ENCODE assay signal across 8 cellular contexts in genomic region chr19:16367269-16367683, GRCh38. TPM values are rescaled to one million over a fixed set of nuclear protein-coding genes. Genes with fewer than 3 reads are reported as not detected.
A peak's percentile ranks its signal among the peaks of the same experiment; 100 is the strongest.
DNase-seq lines count a peak whose midpoint lies in the region; ATAC-seq and TF ChIP-seq lines count a peak whose summit lies in the region.

No MANE protein-coding gene starts in this region.

- BruUV-seq in PC-9 (replicated peaks; lab: Mats Ljungman, UMichigan) (no TSS peak), Caco-2 (replicated peaks; lab: Mats Ljungman, UMichigan) (no TSS peak)

- H4K20me1 ChIP-seq in osteoblast (ENCODE audit: insufficient read depth, low read length): peaks cover 17% of the 10 kb centered on the region
- no peaks in the 10 kb centered on the region for H4K20me1 ChIP-seq in PC-9 (ENCODE audit: insufficient read depth)

- POLR2A ChIA-PET in activated CD4-positive, alpha-beta T cell treated with anti-CD3 and anti-CD28 coated beads, Interleukin-2, amount 10 ng/mL, durations not matched to agents 7 days and 5 days (lab: Charles Lee): interaction anchor here (0.6 to 2.2 kb wide), 5 partner anchors 14 to 39 kb away, joined by 4 to 22 read pairs (median 12); no protein-coding TSS in a partner anchor
- POLR2A ChIA-PET in PC-9 (lab: Charles Lee; ENCODE audit: unreplicated experiment): no interaction called here
- POLR2A ChIA-PET in Caco-2 (lab: Charles Lee): no interaction called here

- ATAC-seq in GM18861 (IDR thresholded peaks at IDR 0.05; ENCODE audit: unreplicated experiment) (peak; percentile 37), HG03060 (IDR thresholded peaks at IDR 0.05; ENCODE audit: low read depth, unreplicated experiment) (peak; percentile 39)

- no peaks in the 10 kb centered on the region for H3K27me3 ChIP-seq in osteoblast (ENCODE audit: insufficient read depth, low read length)
- H3K27me3 ChIP-seq in PC-9 (ENCODE audit: insufficient read depth, low read depth): no peaks in the 10 kb centered on the region
- no peaks in the 10 kb centered on the region for H3K27me3 ChIP-seq in Caco-2 (replicated peaks; ENCODE audit: control insufficient read depth, insufficient read depth, low read length)

- H2AFZ ChIP-seq in osteoblast (ENCODE audit: low read length): no peak overlapping the region
- H2AFZ ChIP-seq in PC-9: no peak overlapping the region

- CTCF ChIA-PET in activated CD4-positive, alpha-beta T cell treated with anti-CD3 and anti-CD28 coated beads, Interleukin-2, amount 10 ng/mL, durations not matched to agents 7 days and 5 days (lab: Charles Lee): interaction anchor here (0.6 to 1.9 kb wide), 5 partner anchors 27 to 283 kb away, joined by 3 to 7 read pairs (median 4); no protein-coding TSS in a partner anchor
- CTCF ChIA-PET in PC-9 (lab: Charles Lee) (no interaction called here), Caco-2 (lab: Charles Lee) (no interaction called here)

- H3K27ac ChIP-seq in osteoblast (ENCODE audit: low read depth, low read length) (no peak overlapping the region), PC-9 (no peak overlapping the region)

- H3F3A ChIP-seq in PC-9 (ENCODE audit: insufficient read depth, low read depth): 0 out of 2 replicates have a peak, but pooled peaks cover under 1% of the 10 kb centered on the region

- H3K36me3 Mint-ChIP-seq in activated CD4-positive, alpha-beta T cell treated with anti-CD3 and anti-CD28 coated beads, Interleukin-2, amount 10 ng/mL, durations not matched to agents 7 days and 5 days (ENCODE audit: low read depth): peaks cover 20% of the 10 kb centered on the region
- peaks cover 20% of the 10 kb centered on the region for H3K36me3 Mint-ChIP-seq in Caco-2 (ENCODE audit: insufficient read depth, unreplicated experiment)

- H3K4me1 ChIP-seq in osteoblast (ENCODE audit: insufficient read depth, low read length) (no peaks in the 10 kb centered on the region), PC-9 (replicated peaks; ENCODE audit: insufficient read depth) (no peaks in the 10 kb centered on the region), Caco-2 (peaks cover 5% of the 10 kb centered on the region; the same call in 1 of the 2 replicates)

- H3K4me2 ChIP-seq in osteoblast (ENCODE audit: insufficient read depth, low read length) (no peak overlapping the region), PC-9 (no peak overlapping the region)

- H3K36me3 ChIP-seq in osteoblast (ENCODE audit: insufficient read depth, low read length) (no peaks in the 10 kb centered on the region), PC-9 (ENCODE audit: low read depth) (no peaks in the 10 kb centered on the region), Caco-2 (ENCODE audit: control insufficient read depth, insufficient read depth, low read length) (no peaks in the 10 kb centered on the region; the same call in 1 of the 2 replicates)

- H3K79me2 ChIP-seq in osteoblast (ENCODE audit: insufficient read depth, low read length) (peaks cover 3% of the 10 kb centered on the region), PC-9 (ENCODE audit: low read depth) (no peaks in the 10 kb centered on the region)

- no peaks in the 10 kb centered on the region for H3K9me3 Mint-ChIP-seq in activated CD4-positive, alpha-beta T cell treated with anti-CD3 and anti-CD28 coated beads, Interleukin-2, amount 10 ng/mL, durations not matched to agents 7 days and 5 days
- no peaks in the 10 kb centered on the region for H3K9me3 Mint-ChIP-seq in Caco-2 (ENCODE audit: unreplicated experiment)

- H3K27ac Mint-ChIP-seq in activated CD4-positive, alpha-beta T cell treated with anti-CD3 and anti-CD28 coated beads, Interleukin-2, amount 10 ng/mL, durations not matched to agents 7 days and 5 days: no peak overlapping the region
- no peak overlapping the region for H3K27ac Mint-ChIP-seq in Caco-2 (ENCODE audit: unreplicated experiment)

- H3K4me1 Mint-ChIP-seq in activated CD4-positive, alpha-beta T cell treated with anti-CD3 and anti-CD28 coated beads, Interleukin-2, amount 10 ng/mL, durations not matched to agents 7 days and 5 days: peaks cover 44% of the 10 kb centered on the region
- no peaks in the 10 kb centered on the region for H3K4me1 Mint-ChIP-seq in Caco-2 (ENCODE audit: low read depth, unreplicated experiment)

- H3K9me2 ChIP-seq in PC-9 (ENCODE audit: insufficient read depth): no peaks in the 10 kb centered on the region

- TF ChIP-seq CTCF in osteoblast (IDR thresholded peaks at IDR 0.05; ENCODE audit: extremely low read depth, low read depth, low read length) (no peak), PC-9 (conservative IDR thresholded peaks at IDR 0.05) (no peak), Caco-2 (IDR thresholded peaks at IDR 0.05; ENCODE audit: insufficient read depth in 1 of 2, low read depth in 1 of 2, low read length in 1 of 2, severe bottlenecking in 1 of 2, unreplicated experiment in 1 of 2) (no peak)

- intact Hi-C loops in PC-9 (cut with micrococcal nuclease; ENCODE audit: unreplicated experiment) (no loop called here), Caco-2 (cut with micrococcal nuclease; ENCODE audit: unreplicated experiment) (no loop called here)

- H3K4me3 ChIP-seq in osteoblast (ENCODE audit: insufficient read depth, low read length): no peak overlapping the region
- no peak overlapping the region for H3K4me3 ChIP-seq in PC-9
- no peak overlapping the region for H3K4me3 ChIP-seq in Caco-2 (ENCODE audit: low read depth, low read length)

- H3K9me3 ChIP-seq in osteoblast (ENCODE audit: low read depth, low read length) (no peaks in the 10 kb centered on the region), PC-9 (ENCODE audit: insufficient read depth, low read depth) (no peaks in the 10 kb centered on the region), Caco-2 (no peaks in the 10 kb centered on the region)

- peak; percentile 89 for DNase-seq in activated CD4-positive, alpha-beta T cell treated with anti-CD3 and anti-CD28 coated beads, Interleukin-2, amount 10 ng/mL, durations not matched to agents 7 days and 5 days
- DNase-seq in osteoblast (ENCODE audit: insufficient read length, low spot score, missing footprints): peak; percentile 61
- no peak for DNase-seq in PC-9
- DNase-seq in Caco-2: no peak
- no peak for DNase-seq in NCI-H146 (lab: John Stamatoyannopoulos, UW)
- no peak for DNase-seq in epidermal melanocyte (ENCODE audit: insufficient read length, low spot score)

- no peak overlapping the region for H3K4me3 Mint-ChIP-seq in activated CD4-positive, alpha-beta T cell treated with anti-CD3 and anti-CD28 coated beads, Interleukin-2, amount 10 ng/mL, durations not matched to agents 7 days and 5 days
- H3K4me3 Mint-ChIP-seq in Caco-2 (ENCODE audit: unreplicated experiment): no peak overlapping the region

- H3K27me3 Mint-ChIP-seq in activated CD4-positive, alpha-beta T cell treated with anti-CD3 and anti-CD28 coated beads, Interleukin-2, amount 10 ng/mL, durations not matched to agents 7 days and 5 days: no peaks in the 10 kb centered on the region
- H3K27me3 Mint-ChIP-seq in Caco-2 (ENCODE audit: insufficient read depth, unreplicated experiment): no peaks in the 10 kb centered on the region

RNA-seq across cellular contexts. Expression of gene KLF2, which starts 42.6 kb away (rescaled TPM):
- total RNA-seq in activated CD4-positive, alpha-beta T cell treated with anti-CD3 and anti-CD28 coated beads, Interleukin-2, amount 10 ng/mL, durations not matched to agents 7 days and 5 days: 100 to 1,000 TPM; 253 to 255 TPM
- 11.2 and 16.6 TPM in 2 replicates for total RNA-seq in osteoblast
- 1.6 and 2.0 TPM in 2 replicates for total RNA-seq in PC-9 (2021)
- total RNA-seq in Caco-2 (2022): 0.77 and 1.2 TPM in 2 replicates

Comparison
In these comparisons a context has a peak if more than half of its experiments do, and no peak if none do; other contexts are left out.
1. DNase-seq: peak in activated CD4-positive, alpha-beta T cell treated with anti-CD3 and anti-CD28 coated beads, Interleukin-2, amount 10 ng/mL, durations not matched to agents 7 days and 5 days (single experiment) and osteoblast (single experiment); none in PC-9 (0 of 2), Caco-2 (0 of 2), NCI-H146 (single experiment) and epidermal melanocyte (single experiment).
2. RNA of gene KLF2, which starts 42.6 kb away (total RNA-seq): 253 to 255 TPM in activated CD4-positive, alpha-beta T cell treated with anti-CD3 and anti-CD28 coated beads, Interleukin-2, amount 10 ng/mL, durations not matched to agents 7 days and 5 days; 11.2 to 16.6 TPM in osteoblast, 1.6 to 2.0 TPM in PC-9 and 0.77 to 1.2 TPM in Caco-2; every median in the first group is over 10 times any median in the second.